ENCODE assay signal across 28 cellular contexts in genomic region chr1:116119876-116120275, GRCh38. TPM values are rescaled to one million over a fixed set of nuclear protein-coding genes. Genes with fewer than 3 reads are reported as not detected.
"Had no signal": no experiment of that assay in that cellular context is flagged by ENCODE, and none has a peak within 500 bp of the region (broad histone marks: within the 10 kb centered on the region; RNA-seq: fewer than 3 reads in every experiment).

No MANE protein-coding gene starts in this region.

- H3K4me1 Mint-ChIP-seq: activated CD4-positive, alpha-beta T cell treated with anti-CD3 and anti-CD28 coated beads, Interleukin-2, amount 10 ng/mL, durations not matched to agents 7 days and 5 days; activated naive CD8-positive, alpha-beta T cell treated with anti-CD3 and anti-CD28 coated beads, Interleukin-2, amount 50 U/mL, for 24 hours; brain; central memory CD8-positive, alpha-beta T cell had no signal

- H3K27ac Mint-ChIP-seq: activated CD4-positive, alpha-beta memory T cell treated with anti-CD3 and anti-CD28 coated beads for 36 hours; activated CD4-positive, alpha-beta T cell treated with anti-CD3 and anti-CD28 coated beads, Interleukin-2, amount 10 ng/mL, durations not matched to agents 7 days and 5 days; activated naive CD4-positive, alpha-beta T cell treated with anti-CD3 and anti-CD28 coated beads, Interleukin-2, amount 50 U/mL, for 72 hours; activated naive CD8-positive, alpha-beta T cell treated with anti-CD3 and anti-CD28 coated beads, Interleukin-2, amount 50 U/mL, for 24 hours; brain had no signal

- ATAC-seq: activated naive CD4-positive, alpha-beta T cell treated with anti-CD3 and anti-CD28 coated beads, Interleukin-2, amount 50 U/mL, for 72 hours; activated naive CD8-positive, alpha-beta T cell treated with anti-CD3 and anti-CD28 coated beads, Interleukin-2, amount 50 U/mL, for 24 hours; activated T-cell treated with anti-CD3 and anti-CD28 coated beads, Interleukin-2, amount 50 U/mL, for 4 hours had no signal

- H3K36me3 Mint-ChIP-seq: activated CD4-positive, alpha-beta memory T cell treated with anti-CD3 and anti-CD28 coated beads for 36 hours; activated naive CD4-positive, alpha-beta T cell treated with anti-CD3 and anti-CD28 coated beads, Interleukin-2, amount 50 U/mL, for 72 hours; brain had no signal

- H3K9me3 Mint-ChIP-seq: activated CD4-positive, alpha-beta memory T cell treated with anti-CD3 and anti-CD28 coated beads for 36 hours; activated CD4-positive, alpha-beta T cell treated with anti-CD3 and anti-CD28 coated beads, Interleukin-2, amount 10 ng/mL, durations not matched to agents 7 days and 5 days; activated naive CD4-positive, alpha-beta T cell treated with anti-CD3 and anti-CD28 coated beads, Interleukin-2, amount 50 U/mL, for 72 hours; activated naive CD8-positive, alpha-beta T cell treated with anti-CD3 and anti-CD28 coated beads, Interleukin-2, amount 50 U/mL, for 24 hours; activated T-cell treated with anti-CD3 and anti-CD28 coated beads, Interleukin-2, amount 50 U/mL, for 4 hours; brain; central memory CD8-positive, alpha-beta T cell had no signal

- H3K27me3 Mint-ChIP-seq: brain had no signal

- H3K4me3 Mint-ChIP-seq: activated CD4-positive, alpha-beta memory T cell treated with anti-CD3 and anti-CD28 coated beads for 36 hours; activated CD4-positive, alpha-beta T cell treated with anti-CD3 and anti-CD28 coated beads, Interleukin-2, amount 10 ng/mL, durations not matched to agents 7 days and 5 days; activated naive CD8-positive, alpha-beta T cell treated with anti-CD3 and anti-CD28 coated beads, Interleukin-2, amount 50 U/mL, for 24 hours; activated T-cell treated with anti-CD3 and anti-CD28 coated beads, Interleukin-2, amount 50 U/mL, for 4 hours; brain; central memory CD8-positive, alpha-beta T cell had no signal

- DNase-seq: activated CD4-positive, alpha-beta memory T cell treated with anti-CD3 and anti-CD28 coated beads for 36 hours; activated CD4-positive, alpha-beta T cell treated with anti-CD3 and anti-CD28 coated beads, Interleukin-2, amount 10 ng/mL, durations not matched to agents 7 days and 5 days; activated CD4-positive, CD25-positive, alpha-beta regulatory T cell; activated CD8-positive, alpha-beta memory T cell treated with anti-CD3 and anti-CD28 coated beads for 24 hours; activated effector memory CD4-positive, alpha-beta T cell treated with anti-CD3 and anti-CD28 coated beads, Interleukin-2, amount 50 U/mL, for 16 hours; activated naive CD4-positive, alpha-beta T cell treated with Interleukin-2 at 50 U/mL for 16 hours; activated naive CD8-positive, alpha-beta T cell treated with anti-CD3 and anti-CD28 coated beads, Interleukin-2, amount 50 U/mL, for 24 hours; activated T-cell treated with anti-CD3 and anti-CD28 coated beads, Interleukin-2, amount 50 U/mL, for 4 hours; amniotic stem cell; NCI-H1092; NCI-H1417; NCI-H1694; NCI-H2029; NCI-H2107; NCI-H345; NCI-H510A; NCI-H526 treated with DMSO at 0.1 percent for 48 hours; NCI-H82; Right ventricle myocardium superior; RPMI8226; SJCRH30; SK-N-SH; T-helper 1 cell had no signal

RNA-seq across cellular contexts. Expression of gene MAB21L3, which starts 8.7 kb away (rescaled TPM):
- total RNA-seq: activated CD4-positive, alpha-beta memory T cell treated with anti-CD3 and anti-CD28 coated beads for 36 hours; activated CD4-positive, alpha-beta T cell treated with anti-CD3 and anti-CD28 coated beads, Interleukin-2, amount 10 ng/mL, durations not matched to agents 7 days and 5 days; activated naive CD4-positive, alpha-beta T cell treated with anti-CD3 and anti-CD28 coated beads, Interleukin-2, amount 50 U/mL, for 72 hours; activated T-cell treated with anti-CD3 and anti-CD28 coated beads, Interleukin-2, amount 50 U/mL, for 4 hours; OCI-LY7; Right ventricle myocardium superior; T-helper 2 cell treated with Interferon-gamma antibody and Interleukin-4, amounts not matched to agents 100 ng/mL and 5 ng/mL, for 36 hours had no signal
- polyA plus RNA-seq: SK-N-SH had no signal
